ENCODE assay signal across 1 cellular context in genomic region chr6:35139924-35140524, GRCh38.
TF ChIP-seq lines count a peak whose summit lies in the region.

No MANE protein-coding gene starts in this region.

TF ChIP-seq in HEK293, 187 proteins besides CTCF, POLR2A, EP300 and RAD21 (continued from another document):
- TF ChIP-seq ZSCAN4 (tag by site-specific recombination; IDR thresholded peaks at IDR 0.05): peak; percentile 45; the same call in 1 of the 2 replicates
